In genomic region chr6:41580690-41581089, GRCh38 we compare ENCODE assay signal across 14 cellular contexts. TPM values are rescaled to one million over a fixed set of nuclear protein-coding genes. Genes with fewer than 3 reads are reported as not detected.
DNase-seq lines count a peak whose midpoint lies in the region; ATAC-seq, FAIRE-seq and TF ChIP-seq lines count a peak whose summit lies in the region.
"Had no signal": no experiment of that assay in that cellular context is flagged by ENCODE, and none has a peak within 500 bp of the region (broad histone marks: within the 10 kb centered on the region; RNA-seq: fewer than 3 reads in every experiment).

No MANE protein-coding gene starts in this region.

- intact Hi-C loops in HCT116 (cut with micrococcal nuclease) = no loop called here
- intact Hi-C loops in PC-9 (cut with micrococcal nuclease; ENCODE audit: unreplicated experiment) = loop anchor here (5.0 kb wide), 1 partner anchor 33 kb away; the partner anchor contains the start of gene FOXP4

- no peak overlapping the region for H4K91ac ChIP-seq in H1 (replicated peaks; ENCODE audit: insufficient read length, low read length)

- RAD21 ChIA-PET in HCT116 (lab: Charles Lee; ENCODE audit: low non-redundant PET in 1 of 2, low total read pairs in 2 of 2, uncharacterized antibody in 2 of 2, unreplicated experiment in 2 of 2) = interaction anchor here in 1 of 2 experiments (1.1 kb wide), 1 partner anchor 22 kb away, joined by 3 read pairs; no protein-coding TSS in a partner anchor

- no peaks in the 10 kb centered on the region for H3K27me3 ChIP-seq in HCT116 (ENCODE audit: insufficient read depth, low read length)
- no peaks in the 10 kb centered on the region for H3K27me3 ChIP-seq in PC-9 (ENCODE audit: insufficient read depth, low read depth)
- H3K27me3 ChIP-seq in H1 (replicated peaks in 1 of 4; ENCODE audit: control insufficient read depth in 3 of 4, extremely low read depth in 1 of 4, insufficient read depth in 3 of 4, low read length in 3 of 4) = no peaks in the 10 kb centered on the region
- no peaks in the 10 kb centered on the region for H3K27me3 ChIP-seq in thoracic aorta (replicated peaks; ENCODE audit: insufficient read depth)
- H3K27me3 ChIP-seq in small intestine (ENCODE audit: control insufficient read depth in 2 of 2, insufficient read depth in 2 of 2, low read length in 2 of 2) = no peaks in the 10 kb centered on the region
- H3K27me3 ChIP-seq: BLaER1 had no signal

- H3K36me3 ChIP-seq in HCT116 (ENCODE audit: control insufficient read depth in 1 of 2, insufficient read depth in 2 of 2, low read length in 2 of 2) (peaks cover 0 to 4% of the 10 kb centered on the region in 2 experiments; a peak in 1 of 4 replicates), PC-9 (ENCODE audit: low read depth) (no peaks in the 10 kb centered on the region), H1 (ENCODE audit: control insufficient read depth in 2 of 4, insufficient read depth in 4 of 4, low read length in 3 of 4) (no peaks in the 10 kb centered on the region), thoracic aorta (peaks cover 10% of the 10 kb centered on the region), small intestine (ENCODE audit: control insufficient read depth in 2 of 2, insufficient read depth in 2 of 2, low read length in 2 of 2) (no peaks in the 10 kb centered on the region)

- POLR2A ChIA-PET in HCT116 (lab: Charles Lee) (no interaction called here), PC-9 (lab: Charles Lee; ENCODE audit: unreplicated experiment) (interaction anchor here (0.6 kb wide), 1 partner anchor 150 kb away, joined by 5 read pairs; no protein-coding TSS in a partner anchor), H1 (lab: Charles Lee; ENCODE audit: partially characterized antibody) (no interaction called here)

- no peaks in the 10 kb centered on the region for H3K79me1 ChIP-seq in H1 (ENCODE audit: low read depth, low read length)

- peaks cover 44% of the 10 kb centered on the region for H3F3A ChIP-seq in PC-9 (ENCODE audit: insufficient read depth, low read depth)

- H3K4me3 ChIP-seq in HCT116 (replicated peaks in 1 of 2; ENCODE audit: low read depth in 1 of 2, low read length in 2 of 2) (no peak overlapping the region), PC-9 (no peak overlapping the region), H1 (ENCODE audit: extremely low read depth in 1 of 4, insufficient read depth in 2 of 4, low read depth in 3 of 4, low read length in 4 of 4) (no peak overlapping the region), thoracic aorta (no peak overlapping the region), small intestine (ENCODE audit: low read depth in 1 of 2, low read length in 2 of 2) (no peak overlapping the region)
- H3K4me3 ChIP-seq: BLaER1 had no signal

- H2BK20ac ChIP-seq in H1 (ENCODE audit: low read length) = no peak overlapping the region

- TF ChIP-seq RAD21 in HCT116 (IDR thresholded peaks at IDR 0.05; ENCODE audit: low read depth) = no peak
- no peak for TF ChIP-seq RAD21 in H1 (IDR thresholded peaks at IDR 0.05 in 1 of 2, conservative IDR thresholded peaks at IDR 0.05 in 1 of 2; ENCODE audit: low read depth in 2 of 2, low read length in 2 of 2)

- H2BK12ac ChIP-seq in H1 (ENCODE audit: low read depth, low read length) = no peak overlapping the region

- 0 out of 2 replicates have a peak overlapping the region, but pooled peaks have one; percentile 65 for H2BK15ac ChIP-seq in H1 (ENCODE audit: low read length)

- H3K4ac ChIP-seq in H1 (replicated peaks; ENCODE audit: insufficient read length, low read depth, low read length) = no peak overlapping the region

- ATAC-seq in HCT116 = no peak
- ATAC-seq in thoracic aorta (ENCODE audit: insufficient number of reproducible peaks, low FRiP score, low read depth) = no peak
- no peak for ATAC-seq in GM19452 (IDR thresholded peaks at IDR 0.05; ENCODE audit: unreplicated experiment)

- FAIRE-seq in H1 (lab: Jason Lieb, UNC) (no peak), small intestine (lab: Jason Lieb, UNC) (no peak)

- H3K14ac ChIP-seq in H1 (ENCODE audit: insufficient read length) = no peak overlapping the region

- H4K20me1 ChIP-seq in HCT116 (ENCODE audit: insufficient read depth) (no peaks in the 10 kb centered on the region), PC-9 (ENCODE audit: insufficient read depth) (no peaks in the 10 kb centered on the region), H1 (replicated peaks in 1 of 2; ENCODE audit: control insufficient read depth in 1 of 2, insufficient read depth in 2 of 2, low read length in 2 of 2) (peaks cover 0 to 5% of the 10 kb centered on the region in 2 experiments)

- H3K9ac ChIP-seq in HCT116 (ENCODE audit: low read length) = peak overlapping the region; percentile 8; the same call in 1 of the 2 replicates
- no peak overlapping the region for H3K9ac ChIP-seq in H1 (replicated peaks in 1 of 4; ENCODE audit: extremely low read depth in 1 of 4, low read depth in 3 of 4, low read length in 3 of 4)
- H3K9ac ChIP-seq: BLaER1 had no signal

- no peaks in the 10 kb centered on the region for H3K79me2 ChIP-seq in HCT116 (ENCODE audit: insufficient read depth, low read length)
- H3K79me2 ChIP-seq in PC-9 (ENCODE audit: low read depth) = no peaks in the 10 kb centered on the region
- H3K79me2 ChIP-seq in H1 (ENCODE audit: control insufficient read depth in 1 of 2, insufficient read depth in 2 of 2, low read length in 2 of 2) = no peaks in the 10 kb centered on the region

- H2AK5ac ChIP-seq in H1 (ENCODE audit: low read depth, low read length) = no peak overlapping the region

- CTCF ChIA-PET in HCT116 (lab: Charles Lee) (interaction anchor here (1.8 to 3.3 kb wide), 2 partner anchors 11 to 22 kb away, joined by 6 to 14 read pairs; no protein-coding TSS in a partner anchor), PC-9 (lab: Charles Lee) (interaction anchor here (0.5 to 0.9 kb wide), 4 partner anchors 117 to 413 kb away, joined by 3 to 5 read pairs (median 3); no protein-coding TSS in a partner anchor), H1 (lab: Charles Lee; ENCODE audit: partially characterized antibody) (interaction anchor here (0.6 to 27.7 kb wide), 9 partner anchors 9 to 213 kb away, joined by 3 to 361 read pairs (median 6); no protein-coding TSS in a partner anchor)

- H3K23me2 ChIP-seq in H1 (ENCODE audit: low read depth, low read length) = no peaks in the 10 kb centered on the region

- peak overlapping the region; percentile 63 for H3K4me2 ChIP-seq in HCT116 (ENCODE audit: low read length)
- peak overlapping the region; percentile 47 for H3K4me2 ChIP-seq in PC-9
- H3K4me2 ChIP-seq in H1 (ENCODE audit: insufficient read depth in 1 of 2, low read depth in 2 of 2, low read length in 2 of 2) = no peak overlapping the region
- H3K4me2 ChIP-seq: BLaER1 had no signal

- H3K4me1 ChIP-seq in HCT116 (ENCODE audit: control insufficient read depth in 1 of 2, insufficient read depth in 2 of 2, low read length in 2 of 2) (peaks cover 46 to 53% of the 10 kb centered on the region in 2 experiments), PC-9 (replicated peaks; ENCODE audit: insufficient read depth) (peaks cover 67% of the 10 kb centered on the region), H1 (replicated peaks in 1 of 4; ENCODE audit: control insufficient read depth in 3 of 4, insufficient read depth in 4 of 4, low read length in 3 of 4) (peaks cover 19 to 52% (median 35%) of the 10 kb centered on the region in 4 experiments), thoracic aorta (ENCODE audit: control insufficient read depth in 1 of 2, low read depth in 2 of 2) (peaks cover 25 to 53% of the 10 kb centered on the region in 2 donors), small intestine (ENCODE audit: control insufficient read depth in 2 of 2, insufficient read depth in 1 of 2, low read depth in 1 of 2, low read length in 1 of 2) (peaks cover 13 to 21% of the 10 kb centered on the region in 2 donors)

- no peak overlapping the region for H4K5ac ChIP-seq in H1 (ENCODE audit: insufficient read length, low read depth, low read length)

- H3K9me3 ChIP-seq in HCT116 (ENCODE audit: control insufficient read depth in 1 of 2, insufficient read depth in 1 of 2, low read depth in 1 of 2, low read length in 2 of 2) (no peaks in the 10 kb centered on the region), PC-9 (ENCODE audit: insufficient read depth, low read depth) (no peaks in the 10 kb centered on the region), H1 (ENCODE audit: insufficient read depth in 2 of 2, low read depth in 1 of 2, low read length in 1 of 2) (no peaks in the 10 kb centered on the region), thoracic aorta (no peaks in the 10 kb centered on the region), small intestine (ENCODE audit: control insufficient read depth, low read depth) (no peaks in the 10 kb centered on the region)
- H3K9me3 ChIP-seq: BLaER1 had no signal

- TF ChIP-seq EP300 in H1 (IDR thresholded peaks at IDR 0.05; ENCODE audit: borderline replicate concordance in 1 of 2, low read depth in 2 of 2, low read length in 2 of 2) = no peak

- H3K18ac ChIP-seq in H1 (ENCODE audit: extremely low read depth, low read length) = no peak overlapping the region

- TF ChIP-seq CTCF in HCT116 (IDR thresholded peaks at IDR 0.05 in 2 of 3, conservative IDR thresholded peaks at IDR 0.05 in 1 of 3; ENCODE audit: borderline replicate concordance in 1 of 3, insufficient read depth in 1 of 3, low read depth in 2 of 3, low read length in 2 of 3) (no peak), PC-9 (conservative IDR thresholded peaks at IDR 0.05) (no peak), H1 (IDR thresholded peaks at IDR 0.05; ENCODE audit: control extremely low read depth in 1 of 3, insufficient read depth in 1 of 3, low read depth in 1 of 3, low read length in 3 of 3) (no peak), thoracic aorta (IDR thresholded peaks at IDR 0.05) (no peak)

- peak overlapping the region; percentile 67; the same call in 1 of the 2 replicates for H3K27ac ChIP-seq in HCT116 (ENCODE audit: low read depth, low read length)
- H3K27ac ChIP-seq in PC-9 = 0 out of 2 replicates have a peak overlapping the region, but pooled peaks have one; percentile 9
- no peak overlapping the region for H3K27ac ChIP-seq in H1 (ENCODE audit: low read depth, low read length)
- H3K27ac ChIP-seq in thoracic aorta = peak overlapping the region; percentile 14 to 36
- H3K27ac ChIP-seq in small intestine (ENCODE audit: low read depth in 1 of 2, low read length in 1 of 2) = no peak overlapping the region
- H3K27ac ChIP-seq: BLaER1 had no signal

- 90% methylated on average over 7 of the region's 7 CpGs; no CpG with 5 or more reads in 1 of the 2 experiments for WGBS in H1 (ENCODE audit: extremely low coverage in 1 of 2, insufficient coverage in 1 of 2, insufficient read length in 1 of 2, insufficient replicate concordance in 2 of 2, low coverage in 1 of 2, low lambda C conversion rate in 2 of 2, missing lambda C conversion rate in 1 of 2), 2 experiments
- WGBS in small intestine, 3 donors = 79 to 81% (median 79%) methylated on average over 7 of the region's 7 CpGs

- H3K23ac ChIP-seq in H1 (ENCODE audit: insufficient read length) = no peak overlapping the region

- no peaks in the 10 kb centered on the region for H3K9me2 ChIP-seq in HCT116 (ENCODE audit: insufficient read depth)
- no peaks in the 10 kb centered on the region for H3K9me2 ChIP-seq in PC-9 (ENCODE audit: insufficient read depth)

- H4K8ac ChIP-seq in H1 (ENCODE audit: extremely low read depth, insufficient read depth, low read length) = no peak overlapping the region

- no peak overlapping the region for H3K56ac ChIP-seq in H1 (replicated peaks; ENCODE audit: insufficient read length, low read depth, low read length)

- no peak for DNase-seq in HCT116 (ENCODE audit: low read depth, low spot score)
- DNase-seq in PC-9 = no peak
- no peak for DNase-seq in H1 (ENCODE audit: low read depth in 1 of 2, low spot score in 2 of 2)
- no peak for DNase-seq in thoracic aorta (ENCODE audit: low spot score)
- DNase-seq in cerebellar nuclear complex (lab: John Stamatoyannopoulos, UW) = no peak
- no peak for DNase-seq in small intestine
- DNase-seq: CD8-positive, alpha-beta memory T cell; H9; NCI-H1417; NCI-H2029; NCI-H510A had no signal

- BruUV-seq in HCT116 (replicated peaks; lab: Mats Ljungman, UMichigan) (no TSS peak), PC-9 (replicated peaks; lab: Mats Ljungman, UMichigan) (no TSS peak)

- H2BK5ac ChIP-seq in H1 (ENCODE audit: low read depth, low read length) = no peak overlapping the region

- TF ChIP-seq POLR2A in HCT116 (IDR thresholded peaks at IDR 0.05; ENCODE audit: borderline replicate concordance, extremely low read depth, insufficient read depth, insufficient read length) (no peak), H1 (IDR thresholded peaks at IDR 0.05; ENCODE audit: control extremely low read depth in 1 of 2, low read depth in 2 of 2, low read length in 2 of 2) (no peak)

- H2AFZ ChIP-seq in HCT116 (ENCODE audit: low read depth, low read length, poor library complexity, severe bottlenecking) (no peak overlapping the region), PC-9 (no peak overlapping the region), H1 (ENCODE audit: low read length) (no peak overlapping the region)

- no peak overlapping the region for H2BK120ac ChIP-seq in H1 (replicated peaks; ENCODE audit: low read depth, low read length)

RNA-seq across cellular contexts. Expression of gene FOXP4, which starts 34.5 kb away (rescaled TPM):
- total RNA-seq in HCT116 (2021; ENCODE audit: unreplicated experiment) (32.3 TPM), PC-9 (2021) (26.0 and 29.4 TPM in 2 replicates), thoracic aorta (10 to 100 TPM; 15.7 to 21.0 TPM)
- 23.8 and 25.7 TPM in 2 replicates for polyA plus RNA-seq in HCT116 (2012)
- total RNA-seq in H1 (2021; fragmentation: NEBNext Ultra II Directional; extraction: Animal tissue kit (Norgen Biotek cat#: 25700)) = 13.3 and 14.7 TPM in 2 replicates
- polyA plus RNA-seq in H1 (2011; rRNA removed) (4.8 and 6.7 TPM in 2 replicates), small intestine (10 to 100 TPM; 13.8 to 18.5 (median 14.3) TPM)
- 2.2 TPM for polyA plus RNA-seq in H1 (2011; cell fraction: cytosol; rRNA removed)
- polyA plus RNA-seq in H1 (2011; cell fraction: nucleus; rRNA removed) = 8.8 TPM
- 9.6 to 20.8 TPM (median 19.1 TPM) in 4 replicates for polyA plus RNA-seq in H1 (2012, experiment 1 of 2)
- polyA plus RNA-seq in H1 (2012, experiment 2 of 2) = 13.4 TPM
- 5.1 TPM for polyA plus RNA-seq in H1 (2013, experiment 1 of 2)
- 5.1 TPM for polyA plus RNA-seq in H1 (2013, experiment 2 of 2)
- 2.0 and 2.4 TPM in 2 replicates for polyA minus RNA-seq in H1 (2011; rRNA and poly(A)+ RNA removed)
- polyA minus RNA-seq in H1 (2011; cell fraction: cytosol; rRNA and poly(A)+ RNA removed) = 9.3 TPM
- polyA minus RNA-seq in H1 (2011; cell fraction: nucleus; rRNA and poly(A)+ RNA removed) = 5.1 TPM

RNA-seq across cellular contexts. Expression of gene MDFI, which starts 57.6 kb away (rescaled TPM):
- 35.5 TPM for total RNA-seq in HCT116 (2021; ENCODE audit: unreplicated experiment)
- polyA plus RNA-seq in HCT116 (2012) = 37.1 and 41.0 TPM in 2 replicates
- 19.4 and 22.6 TPM in 2 replicates for total RNA-seq in PC-9 (2021)
- total RNA-seq in H1 (2021; fragmentation: NEBNext Ultra II Directional; extraction: Animal tissue kit (Norgen Biotek cat#: 25700)) = 38.5 and 41.0 TPM in 2 replicates
- 65.6 and 78.9 TPM in 2 replicates for polyA plus RNA-seq in H1 (2011; rRNA removed)
- polyA plus RNA-seq in H1 (2011; cell fraction: cytosol; rRNA removed) = 73.5 TPM
- 60.0 TPM for polyA plus RNA-seq in H1 (2011; cell fraction: nucleus; rRNA removed)
- 21.8 to 38.0 TPM (median 35.1 TPM) in 4 replicates for polyA plus RNA-seq in H1 (2012, experiment 1 of 2)
- 41.2 TPM for polyA plus RNA-seq in H1 (2012, experiment 2 of 2)
- 36.9 TPM for polyA plus RNA-seq in H1 (2013, experiment 1 of 2)
- 40.4 TPM for polyA plus RNA-seq in H1 (2013, experiment 2 of 2)
- polyA minus RNA-seq in H1 (2011; rRNA and poly(A)+ RNA removed) = 10.9 and 15.4 TPM in 2 replicates
- polyA minus RNA-seq in H1 (2011; cell fraction: cytosol; rRNA and poly(A)+ RNA removed) = 22.2 TPM
- 12.8 TPM for polyA minus RNA-seq in H1 (2011; cell fraction: nucleus; rRNA and poly(A)+ RNA removed)
- 10 to 100 TPM in 1 of 2 donors, 1 to 10 TPM in 1; 5.1 to 10.3 TPM for total RNA-seq in thoracic aorta
- 1 to 10 TPM in 1 of 3 donors, under 1 TPM in 2; 0.81 to 7.1 (median 0.89) TPM for polyA plus RNA-seq in small intestine
- total RNA-seq: CD8-positive, alpha-beta memory T cell had no signal
- polyA plus RNA-seq: CD8-positive, alpha-beta memory T cell; IgD-negative memory B cell had no signal

Comparison
In these comparisons a context has a peak if more than half of its experiments do, and no peak if none do; other contexts are left out.
1. H3K27ac ChIP-seq: peak in HCT116 (single experiment), PC-9 (single experiment) and thoracic aorta (2 of 2); none in H1 (single experiment) and small intestine (0 of 2).
2. H3K4me2 ChIP-seq: peak in HCT116 (single experiment) and PC-9 (single experiment); none in H1 (0 of 2).